ENCODE assay signal across 8 cellular contexts in the genomic region with DNA sequence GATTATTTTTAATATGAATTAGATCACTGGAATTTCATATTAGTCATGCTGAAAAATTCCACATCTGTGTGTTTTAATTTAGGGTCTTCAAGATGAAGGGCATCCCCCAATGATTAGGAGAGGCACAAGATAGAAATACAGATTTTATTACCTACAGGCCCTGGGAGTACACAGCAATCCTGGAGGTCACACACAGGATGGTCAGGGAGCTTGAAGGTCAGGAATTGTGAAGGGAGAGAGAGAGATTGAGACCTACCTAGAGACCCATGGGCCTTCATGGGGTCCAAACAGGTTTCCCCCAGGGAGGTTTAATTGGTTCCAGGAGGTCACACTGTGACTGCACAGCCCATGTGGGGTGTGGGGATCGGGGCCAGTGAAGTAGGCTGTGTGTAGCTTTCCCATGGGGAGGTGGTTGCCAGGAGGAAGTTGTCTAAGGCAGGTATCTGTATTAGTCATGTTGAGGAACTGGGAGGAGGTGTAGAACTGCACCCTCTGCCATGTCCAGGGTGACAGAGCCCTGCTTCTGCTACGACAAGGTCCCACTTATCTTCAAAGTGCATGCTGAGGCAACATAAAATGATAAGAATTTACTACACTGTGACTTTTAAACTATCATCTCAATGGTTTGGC. TPM values are rescaled to one million over a fixed set of nuclear protein-coding genes. Genes with fewer than 3 reads are reported as not detected.
DNase-seq lines count a peak whose midpoint lies in the region; ATAC-seq, FAIRE-seq and TF ChIP-seq lines count a peak whose summit lies in the region.

No MANE protein-coding gene starts in this region.

- H3K27ac ChIP-seq in pancreas = peak overlapping the region in 2 of 4 donors; percentile 33 to 38

- intact Hi-C loops in activated CD4-positive, alpha-beta T cell treated with anti-CD3 and anti-CD28 coated beads for 36 hours (cut with DNase I, micrococcal nuclease) = no loop called here
- intact Hi-C loops in pancreas (cut with DNase I) = no loop called here

- H3K4me3 Mint-ChIP-seq in activated CD4-positive, alpha-beta T cell treated with anti-CD3 and anti-CD28 coated beads for 36 hours = no peak overlapping the region
- H3K4me3 Mint-ChIP-seq in T-helper 17 cell = no peak overlapping the region

- no peaks in the 10 kb centered on the region for H3K36me3 ChIP-seq in pancreas

- peaks cover 27% of the 10 kb centered on the region for H3K36me3 Mint-ChIP-seq in activated CD4-positive, alpha-beta T cell treated with anti-CD3 and anti-CD28 coated beads for 36 hours (ENCODE audit: low read depth)
- H3K36me3 Mint-ChIP-seq in T-helper 17 cell (ENCODE audit: low read depth) = peaks cover 2% of the 10 kb centered on the region

- POLR2A ChIA-PET in activated CD4-positive, alpha-beta T cell treated with anti-CD3 and anti-CD28 coated beads for 36 hours (lab: Charles Lee) = interaction anchor here (2.1 kb wide), 1 partner anchor 77 kb away, joined by 7 read pairs; no protein-coding TSS in a partner anchor

- H3K27me3 Mint-ChIP-seq in activated CD4-positive, alpha-beta T cell treated with anti-CD3 and anti-CD28 coated beads for 36 hours = no peaks in the 10 kb centered on the region
- H3K27me3 Mint-ChIP-seq in T-helper 17 cell = no peaks in the 10 kb centered on the region

- no peaks in the 10 kb centered on the region for H3K9me3 ChIP-seq in T-helper 17 cell (ENCODE audit: control insufficient read depth, low read length, poor library complexity, severe bottlenecking)
- H3K9me3 ChIP-seq in pancreas = no peaks in the 10 kb centered on the region

- H3K27ac Mint-ChIP-seq in activated CD4-positive, alpha-beta T cell treated with anti-CD3 and anti-CD28 coated beads for 36 hours = peak overlapping the region; percentile 52
- H3K27ac Mint-ChIP-seq in T-helper 17 cell = peak overlapping the region; percentile 77

- no peak for DNase-seq in activated CD4-positive, alpha-beta T cell treated with anti-CD3 and anti-CD28 coated beads for 36 hours
- DNase-seq in activated CD4-positive, alpha-beta T cell treated with anti-CD3 and anti-CD28 coated beads for 4 hours = no peak
- DNase-seq in T-helper 17 cell (no peak), pancreas (peak in 2 of 6 donors; percentile 20 to 31), medulla oblongata (ENCODE audit: extremely low spot score) (no peak), NCI-H2196 (lab: John Stamatoyannopoulos, UW; ENCODE audit: unreplicated experiment) (no peak), NCI-H82 (lab: John Stamatoyannopoulos, UW) (no peak)

- no peak for FAIRE-seq in pancreas (lab: Jason Lieb, UNC)

- no peak for TF ChIP-seq CTCF in pancreas (IDR thresholded peaks at IDR 0.05)

- H3K27me3 ChIP-seq in pancreas = no peaks in the 10 kb centered on the region

- peaks cover 84% of the 10 kb centered on the region for H3K4me1 Mint-ChIP-seq in activated CD4-positive, alpha-beta T cell treated with anti-CD3 and anti-CD28 coated beads for 36 hours
- peaks cover 47% of the 10 kb centered on the region for H3K4me1 Mint-ChIP-seq in T-helper 17 cell

- 39 to 43% methylated on average over 2 of the region's 2 CpGs for WGBS in pancreas, 2 donors

- no peaks in the 10 kb centered on the region for H3K9me3 Mint-ChIP-seq in activated CD4-positive, alpha-beta T cell treated with anti-CD3 and anti-CD28 coated beads for 36 hours (ENCODE audit: low read depth)

- H3K4me3 ChIP-seq in pancreas = no peak overlapping the region

- H3K4me1 ChIP-seq in pancreas = peaks cover 8 to 37% (median 26%) of the 10 kb centered on the region in 3 donors

- ATAC-seq in activated CD4-positive, alpha-beta T cell treated with anti-CD3 and anti-CD28 coated beads for 36 hours = peak; percentile 16
- ATAC-seq in HG02970 (IDR thresholded peaks at IDR 0.05; ENCODE audit: low FRiP score, unreplicated experiment) (peak; percentile 61), T-helper 17 cell (peak; percentile 39), pancreas (peak; percentile 78 to 89 (median 87))

- CTCF ChIA-PET in activated CD4-positive, alpha-beta T cell treated with anti-CD3 and anti-CD28 coated beads for 36 hours (lab: Charles Lee) = interaction anchor here (1.0 kb wide), 1 partner anchor 32 kb away, joined by 3 read pairs; no protein-coding TSS in a partner anchor

RNA-seq across cellular contexts. Expression of a gene that starts 18.3 kb away (rescaled TPM):
- 10 to 100 TPM; 39.4 to 43.3 TPM for total RNA-seq in activated CD4-positive, alpha-beta T cell treated with anti-CD3 and anti-CD28 coated beads for 36 hours
- total RNA-seq in T-helper 17 cell (10 to 100 TPM; 21.2 to 38.9 TPM), pancreas (10 to 100 TPM; 14.6 to 27.4 (median 16.3) TPM)
- polyA plus RNA-seq in pancreas = 10 to 100 TPM; 14.2 to 16.3 TPM

Comparison
In these comparisons a context has a peak if more than half of its experiments do, and no peak if none do; other contexts are left out.
1. ATAC-seq: peak in every context shown above with its lines; median percentile 87 in pancreas; 61 in HG02970; 39 in T-helper 17 cell; 16 in activated CD4-positive, alpha-beta T cell treated with anti-CD3 and anti-CD28 coated beads for 36 hours.